34 cellular contexts compared by ENCODE assay signal in the genomic region with DNA sequence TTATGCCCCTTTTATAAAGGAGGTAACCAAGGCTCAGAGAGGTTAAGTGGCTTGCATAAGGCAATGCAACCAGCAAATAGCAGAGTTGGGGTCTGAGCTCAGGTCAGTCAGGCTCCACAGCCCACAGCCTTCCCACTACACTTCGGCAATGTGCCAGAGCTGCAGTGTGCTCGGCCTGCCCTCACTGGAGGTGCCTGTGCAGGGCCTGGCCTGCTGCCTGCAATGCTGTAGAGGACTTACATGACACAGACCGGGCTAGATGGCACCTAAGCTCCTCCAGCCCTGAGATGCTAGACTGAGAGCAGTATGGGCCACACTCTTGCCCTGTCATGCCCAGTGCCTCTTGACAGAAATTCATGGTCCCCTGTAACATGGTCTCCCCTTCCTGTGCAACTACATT. TPM values are rescaled to one million over a fixed set of nuclear protein-coding genes. Genes with fewer than 3 reads are reported as not detected.
"Had no signal": no experiment of that assay in that cellular context is flagged by ENCODE, and none has a peak within 500 bp of the region (broad histone marks: within the 10 kb centered on the region; RNA-seq: fewer than 3 reads in every experiment).

No MANE protein-coding gene starts in this region.

- ATAC-seq: activated CD4-positive, CD25-positive, alpha-beta regulatory T cell treated with anti-CD3 and anti-CD28 coated beads, Interleukin-2, amount 50 U/mL, for 24 hours; activated CD8-positive, alpha-beta T cell treated with anti-CD3 and anti-CD28 coated beads for 36 hours; activated T-cell treated with anti-CD3 and anti-CD28 coated beads, Interleukin-2, amount 50 U/mL, for 4 hours; activated T-helper 17 cell treated with anti-CD3 and anti-CD28 coated beads, Interleukin-2, amount 50 U/mL, for 72 hours; foreskin keratinocyte; gastrocnemius medialis; T-helper 17 cell had no signal

- H3K4me3 ChIP-seq: coronary artery, dorsolateral prefrontal cortex, esophagus muscularis mucosa, gastrocnemius medialis, heart left ventricle had no signal

- FAIRE-seq: astrocyte, bronchial epithelial cell had no signal

- H3K4me1 ChIP-seq: foreskin keratinocyte, gastrocnemius medialis had no signal

- H3K36me3 ChIP-seq: brain microvascular endothelial cell, gastrocnemius medialis, heart left ventricle, WERI-Rb-1 had no signal

- H3K36me3 Mint-ChIP-seq: activated naive CD8-positive, alpha-beta T cell had no signal

- H3K4me1 Mint-ChIP-seq: activated B cell treated with CpG ODN at 0.5 μM for 24 hours; activated T-helper 17 cell treated with anti-CD3 and anti-CD28 coated beads, Interleukin-2, amount 50 U/mL, for 72 hours; central memory CD8-positive, alpha-beta T cell; T-helper 17 cell had no signal

- H3K4me3 Mint-ChIP-seq: activated B cell treated with CpG ODN at 0.5 μM for 24 hours; activated CD8-positive, alpha-beta T cell treated with anti-CD3 and anti-CD28 coated beads for 36 hours; activated naive CD8-positive, alpha-beta T cell; activated T-cell treated with anti-CD3 and anti-CD28 coated beads, Interleukin-2, amount 50 U/mL, for 4 hours; activated T-helper 17 cell treated with anti-CD3 and anti-CD28 coated beads, Interleukin-2, amount 50 U/mL, for 72 hours; central memory CD8-positive, alpha-beta T cell; dendritic cell treated with granulocyte-macrophage colony-stimulating factor and Interleukin-4, amounts not matched to agents 40 ng/mL and 50 ng/mL, for 4 days; endodermal cell; T-helper 17 cell; T-helper 2 cell treated with Interferon-gamma antibody and Interleukin-4, amounts not matched to agents 5 μg/mL and 100 μg/mL, for 36 hours had no signal

- H3K27ac ChIP-seq: brain microvascular endothelial cell, coronary artery, dorsolateral prefrontal cortex, esophagus muscularis mucosa, foreskin keratinocyte, gastrocnemius medialis, heart left ventricle, WERI-Rb-1 had no signal

- H3K27ac Mint-ChIP-seq: activated B cell treated with CpG ODN at 0.5 μM for 24 hours; activated CD8-positive, alpha-beta T cell treated with anti-CD3 and anti-CD28 coated beads for 36 hours; activated naive CD8-positive, alpha-beta T cell; activated T-helper 17 cell treated with anti-CD3 and anti-CD28 coated beads, Interleukin-2, amount 50 U/mL, for 72 hours; dendritic cell treated with granulocyte-macrophage colony-stimulating factor and Interleukin-4, amounts not matched to agents 40 ng/mL and 50 ng/mL, for 4 days; endodermal cell; T-helper 17 cell; T-helper 2 cell treated with Interferon-gamma antibody and Interleukin-4, amounts not matched to agents 5 μg/mL and 100 μg/mL, for 36 hours had no signal

- H3K9me3 Mint-ChIP-seq: activated B cell treated with CpG ODN at 0.5 μM for 24 hours; activated CD8-positive, alpha-beta T cell treated with anti-CD3 and anti-CD28 coated beads for 36 hours; activated T-cell treated with anti-CD3 and anti-CD28 coated beads, Interleukin-2, amount 50 U/mL, for 4 hours; activated T-helper 17 cell treated with anti-CD3 and anti-CD28 coated beads, Interleukin-2, amount 50 U/mL, for 72 hours; central memory CD8-positive, alpha-beta T cell; dendritic cell treated with granulocyte-macrophage colony-stimulating factor and Interleukin-4, amounts not matched to agents 40 ng/mL and 50 ng/mL, for 4 days; endodermal cell; T-helper 2 cell treated with Interferon-gamma antibody and Interleukin-4, amounts not matched to agents 5 μg/mL and 100 μg/mL, for 36 hours had no signal

- DNase-seq: activated B cell treated with CpG ODN at 0.5 μM for 24 hours; activated CD4-positive, alpha-beta T cell treated with anti-CD3 and anti-CD28 coated beads for 48 hours; activated CD4-positive, alpha-beta T cell treated with anti-CD3 and anti-CD28 coated beads, Interleukin-2, amount 50 U/mL, for 1 hour; activated CD4-positive, alpha-beta T cell treated with anti-CD3 and anti-CD28 coated beads, Interleukin-2, amount 50 U/mL, for 48 hours; activated CD8-positive, alpha-beta memory T cell treated with anti-CD3 and anti-CD28 coated beads for 24 hours; activated CD8-positive, alpha-beta T cell treated with anti-CD3 and anti-CD28 coated beads for 36 hours; activated effector memory CD4-positive, alpha-beta T cell treated with Interleukin-2 at 50 U/mL for 16 hours; activated gamma-delta T cell treated with Interleukin-2 at 50 U/mL for 16 hours; activated naive CD4-positive, alpha-beta T cell treated with anti-CD3 and anti-CD28 coated beads, Interleukin-2, amount 50 U/mL, for 16 hours; activated naive CD4-positive, alpha-beta T cell treated with Interleukin-2 at 50 U/mL for 16 hours; activated T-cell treated with anti-CD3 and anti-CD28 coated beads, Interleukin-2, amount 50 U/mL, for 4 hours; amniotic stem cell; anterior cingulate cortex; brain microvascular endothelial cell; dorsolateral prefrontal cortex; effector memory CD4-positive, alpha-beta T cell; endodermal cell; gastrocnemius medialis; glutamatergic neuron; T-helper 1 cell; T-helper 17 cell; WERI-Rb-1 had no signal

- H3K27me3 ChIP-seq: brain microvascular endothelial cell, dorsolateral prefrontal cortex, esophagus muscularis mucosa, foreskin keratinocyte, gastrocnemius medialis, heart left ventricle had no signal

- H3K9me3 ChIP-seq: esophagus muscularis mucosa, gastrocnemius medialis, heart left ventricle had no signal

- H3K27me3 Mint-ChIP-seq: activated CD8-positive, alpha-beta T cell treated with anti-CD3 and anti-CD28 coated beads for 36 hours had no signal

RNA-seq across cellular contexts. Expression of a gene that starts 57.0 kb away (rescaled TPM):
- total RNA-seq: activated CD8-positive, alpha-beta T cell treated with anti-CD3 and anti-CD28 coated beads for 36 hours; activated T-cell treated with anti-CD3 and anti-CD28 coated beads, Interleukin-2, amount 50 U/mL, for 4 hours; bronchial epithelial cell had no signal
